8 cellular contexts compared by ENCODE assay signal in the genomic region with DNA sequence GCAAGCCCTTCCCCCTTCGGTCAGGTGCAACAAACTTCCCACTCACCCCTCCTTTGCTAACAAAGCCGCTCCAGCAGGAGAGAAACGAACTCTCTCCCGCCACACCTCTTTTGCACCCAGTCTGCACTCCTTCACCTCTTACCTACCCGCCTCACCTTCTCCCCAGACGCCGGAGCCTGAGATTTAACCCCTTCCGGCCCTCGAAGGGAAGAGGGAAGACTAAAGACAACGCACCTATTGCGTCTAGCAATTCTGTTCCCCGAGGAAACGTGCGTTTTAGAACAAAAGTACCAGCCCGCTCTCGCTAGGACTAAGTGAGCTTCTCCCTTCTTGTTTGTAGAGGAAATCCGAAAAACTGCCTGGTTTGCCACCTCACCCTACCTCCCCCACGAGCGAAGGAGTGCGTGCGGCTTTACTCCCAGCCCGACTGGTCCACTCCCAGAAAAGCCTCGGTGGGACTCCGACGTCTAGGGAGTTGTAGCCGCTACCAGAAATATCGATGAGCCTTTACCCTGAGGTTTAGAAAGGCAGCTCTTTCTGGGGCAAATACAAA. TPM values are rescaled to one million over a fixed set of nuclear protein-coding genes. Genes with fewer than 3 reads are reported as not detected.
DNase-seq lines count a peak whose midpoint lies in the region; ATAC-seq and TF ChIP-seq lines count a peak whose summit lies in the region.

No MANE protein-coding gene starts in this region.

- no peaks in the 10 kb centered on the region for H3K27me3 ChIP-seq in IMR-90 (ENCODE audit: control insufficient read depth, insufficient read depth, low read length)
- no peaks in the 10 kb centered on the region for H3K27me3 ChIP-seq in PC-3 (ENCODE audit: low read length)

- peak overlapping the region; percentile 83 for H3K18ac ChIP-seq in IMR-90 (ENCODE audit: low read depth, low read length)

- peak overlapping the region; percentile 94 to 100 (median 99) for H3K4me3 Mint-ChIP-seq in naive B cell
- peak overlapping the region; percentile 95 for H3K4me3 Mint-ChIP-seq in stimulated activated memory B cell treated with anti-CD40 and anti-IgM and Interleukin-4, amounts not matched to agents 10 μg/mL and 1 μg/mL and 100 μg/mL, for 72 hours

- H4K20me1 ChIP-seq in IMR-90 (ENCODE audit: insufficient read depth, low read length) (peaks cover 6% of the 10 kb centered on the region), PC-3 (ENCODE audit: low read length) (peaks cover 10% of the 10 kb centered on the region; the same call in 1 of the 2 replicates)

- H3F3A ChIP-seq in PC-3 (ENCODE audit: low read length, unreplicated experiment) = peaks cover 4% of the 10 kb centered on the region

- H3K27ac ChIP-seq in IMR-90 (ENCODE audit: insufficient read depth, low read length) (peak overlapping the region; percentile 83), PC-3 (ENCODE audit: low read length) (peak overlapping the region; percentile 97)

- H3K4me1 ChIP-seq in IMR-90 (ENCODE audit: control insufficient read depth, insufficient read depth, low read length) = no peaks in the 10 kb centered on the region; the same call in 1 of the 2 replicates
- H3K4me1 ChIP-seq in PC-3 (ENCODE audit: insufficient read depth, low read length) = peaks cover 37% of the 10 kb centered on the region

- H2AK9ac ChIP-seq in IMR-90 (replicated peaks; ENCODE audit: low read depth, low read length, poor library complexity) = peak overlapping the region; percentile 71

- peak overlapping the region; percentile 88 to 97 for H4K8ac ChIP-seq in IMR-90 (ENCODE audit: low read depth in 2 of 2, low read length in 2 of 2)

- peaks cover 8 to 38% (median 27%) of the 10 kb centered on the region in 3 donors for H3K4me1 Mint-ChIP-seq in naive B cell
- H3K4me1 Mint-ChIP-seq in stimulated activated memory B cell treated with anti-CD40 and anti-IgM and Interleukin-4, amounts not matched to agents 10 μg/mL and 1 μg/mL and 100 μg/mL, for 72 hours = peaks cover 40% of the 10 kb centered on the region

- H3K4me2 ChIP-seq in IMR-90 (ENCODE audit: low read depth, low read length) (peak overlapping the region; percentile 83), PC-3 (ENCODE audit: low read length) (peak overlapping the region; percentile 89)

- H2BK20ac ChIP-seq in IMR-90 (ENCODE audit: low read depth, low read length) = peak overlapping the region; percentile 45; the same call in 1 of the 2 replicates

- H3K79me1 ChIP-seq in IMR-90 (ENCODE audit: low read depth in 1 of 2, low read length in 2 of 2) = peaks cover 7 to 25% of the 10 kb centered on the region in 2 experiments; a peak in 3 of 4 replicates

- ATAC-seq in GM21529 (IDR thresholded peaks at IDR 0.05; ENCODE audit: unreplicated experiment) (peak; percentile 61), IMR-90 (ENCODE audit: low read depth) (peak; percentile 89), PC-3 (peak; percentile 58), naive B cell (ENCODE audit: low read depth in 2 of 2) (peak; percentile 64)
- peak; percentile 81 for ATAC-seq in stimulated activated memory B cell treated with anti-CD40 and anti-IgM and Interleukin-4, amounts not matched to agents 10 μg/mL and 1 μg/mL and 100 μg/mL, for 72 hours

- no peaks in the 10 kb centered on the region for H3K9me3 Mint-ChIP-seq in naive B cell
- H3K9me3 Mint-ChIP-seq in stimulated activated memory B cell treated with anti-CD40 and anti-IgM and Interleukin-4, amounts not matched to agents 10 μg/mL and 1 μg/mL and 100 μg/mL, for 72 hours = no peaks in the 10 kb centered on the region

- peak overlapping the region; percentile 89 for H3K23ac ChIP-seq in IMR-90 (ENCODE audit: low read depth, low read length)

- no peak for TF ChIP-seq CTCF in IMR-90 (conservative IDR thresholded peaks at IDR 0.05; ENCODE audit: low read depth, low read length)
- no peak for TF ChIP-seq CTCF in PC-3 (conservative IDR thresholded peaks at IDR 0.05; ENCODE audit: low read depth, low read length)

- H3K27me3 Mint-ChIP-seq in naive B cell = no peaks in the 10 kb centered on the region
- no peaks in the 10 kb centered on the region for H3K27me3 Mint-ChIP-seq in stimulated activated memory B cell treated with anti-CD40 and anti-IgM and Interleukin-4, amounts not matched to agents 10 μg/mL and 1 μg/mL and 100 μg/mL, for 72 hours

- H2AFZ ChIP-seq in IMR-90 (replicated peaks; ENCODE audit: low read length, poor library complexity) (peak overlapping the region; percentile 95), PC-3 (ENCODE audit: low read length) (peak overlapping the region; percentile 83)

- POLR2A ChIA-PET in IMR-90 (lab: Charles Lee; ENCODE audit: unreplicated experiment) = no interaction called here
- POLR2A ChIA-PET in PC-3 (lab: Charles Lee; ENCODE audit: unreplicated experiment) = interaction anchor here (0.6 kb wide), 1 partner anchor 252 kb away, joined by 15 read pairs; no protein-coding TSS in a partner anchor

- peak overlapping the region; percentile 87 for H3K14ac ChIP-seq in IMR-90 (replicated peaks; ENCODE audit: low read depth, low read length)

- H3K9me2 ChIP-seq in PC-3 (replicated peaks; ENCODE audit: low read length) = no peaks in the 10 kb centered on the region

- peaks cover 78% of the 10 kb centered on the region for H3K79me2 ChIP-seq in PC-3 (ENCODE audit: low read length)

- intact Hi-C loops in IMR-90 (cut with micrococcal nuclease) (loop anchor here (2.0 kb wide), 1 partner anchor 134 kb away; no protein-coding TSS in a partner anchor), PC-3 (cut with micrococcal nuclease) (loop anchor here (1.0 to 5.0 kb wide), 2 partner anchors 48 to 135 kb away; partner anchors contain the start of genes REL and SANBR)

- H3K9ac ChIP-seq in IMR-90 (ENCODE audit: low read depth, low read length) (peak overlapping the region; percentile 76), PC-3 (ENCODE audit: low read length) (peak overlapping the region; percentile 95)

- H3K4ac ChIP-seq in IMR-90 (ENCODE audit: low read depth, low read length) = peak overlapping the region; percentile 81

- WGBS in IMR-90 (ENCODE audit: extremely low coverage in 2 of 2, insufficient read length in 1 of 2), 2 experiments = 0% methylated on average over 9 of the region's 27 CpGs; no CpG with 5 or more reads in 1 of the 2 experiments

- TF ChIP-seq RAD21 in IMR-90 (IDR thresholded peaks at IDR 0.05; ENCODE audit: low read length) = no peak

- peak overlapping the region; percentile 92 for H2BK5ac ChIP-seq in IMR-90 (ENCODE audit: low read depth, low read length, poor library complexity, severe bottlenecking)

- no peaks in the 10 kb centered on the region for H3K9me3 ChIP-seq in IMR-90 (ENCODE audit: control insufficient read depth, insufficient read depth, low read length)
- no peaks in the 10 kb centered on the region for H3K9me3 ChIP-seq in PC-3 (ENCODE audit: low read length)

- H3K36me3 Mint-ChIP-seq in naive B cell = peaks cover 0 to 7% of the 10 kb centered on the region in 2 donors
- H3K36me3 Mint-ChIP-seq in stimulated activated memory B cell treated with anti-CD40 and anti-IgM and Interleukin-4, amounts not matched to agents 10 μg/mL and 1 μg/mL and 100 μg/mL, for 72 hours = peaks cover 13% of the 10 kb centered on the region

- H4K91ac ChIP-seq in IMR-90 (ENCODE audit: insufficient read depth, low read depth, low read length) = peak overlapping the region; percentile 97

- in situ Hi-C loops in IMR-90 (cut with MboI; ENCODE audit: low sequenced_read_pairs) = no loop called here

- TF ChIP-seq POLR2A in IMR-90 (IDR thresholded peaks at IDR 0.05; ENCODE audit: low read depth, low read length) = no peak; the same call in 1 of the 2 replicates

- CTCF ChIA-PET in IMR-90 (lab: Yijun Ruan, JAX) = interaction anchor here (0.6 kb wide), 1 partner anchor 308 kb away, joined by 4 read pairs; no protein-coding TSS in a partner anchor
- CTCF ChIA-PET in PC-3 (lab: Charles Lee) = no interaction called here

- H4K5ac ChIP-seq in IMR-90 (ENCODE audit: low read depth, low read length) = peak overlapping the region; percentile 72

- H2AK5ac ChIP-seq in IMR-90 (ENCODE audit: low read depth, low read length) = peak overlapping the region; percentile 37

- H3K9me1 ChIP-seq in IMR-90 (ENCODE audit: insufficient read depth, low read length) = no peaks in the 10 kb centered on the region; the same call in 1 of the 2 replicates

- peak overlapping the region; percentile 79 for H2BK120ac ChIP-seq in IMR-90 (ENCODE audit: low read depth, low read length)

- H3K36me3 ChIP-seq in IMR-90 (ENCODE audit: control insufficient read depth, insufficient read depth, low read length) (peaks cover 4% of the 10 kb centered on the region; the same call in 1 of the 2 replicates), PC-3 (ENCODE audit: low read depth, low read length) (peaks cover 8% of the 10 kb centered on the region)

- DNase-seq in DMS153 treated with DMSO at 0.1 percent for 48 hours (lab: John Stamatoyannopoulos, UW; ENCODE audit: unreplicated experiment) (peak; percentile 79), IMR-90 (peak; percentile 71), PC-3 (peak; percentile 91), fibroblast of gingiva (ENCODE audit: low read depth) (peak; percentile 54), naive B cell (peak; percentile 66)
- peak; percentile 87 to 88 for DNase-seq in activated T-cell treated with anti-CD3 and anti-CD28 coated beads, Interleukin-2, amount 50 U/mL, for 48 hours

- H3K4me3 ChIP-seq in IMR-90 (ENCODE audit: insufficient read depth, low read depth, low read length) (peak overlapping the region; percentile 66), PC-3 (ENCODE audit: low read length) (peak overlapping the region; percentile 95)

- dilution Hi-C loops in IMR-90 (cut with HindIII; ENCODE audit: low sequenced_read_pairs, unreplicated experiment) = no loop called here

- H2BK15ac ChIP-seq in IMR-90 (ENCODE audit: low read depth, low read length) = peak overlapping the region; percentile 90; the same call in 2 of the 3 replicates

- peak overlapping the region; percentile 94 to 98 (median 96) for H3K27ac Mint-ChIP-seq in naive B cell
- H3K27ac Mint-ChIP-seq in stimulated activated memory B cell treated with anti-CD40 and anti-IgM and Interleukin-4, amounts not matched to agents 10 μg/mL and 1 μg/mL and 100 μg/mL, for 72 hours = peak overlapping the region; percentile 92

- peak overlapping the region; percentile 92 for H3K56ac ChIP-seq in IMR-90 (ENCODE audit: extremely low read depth, insufficient read depth, low read length)

- BruUV-seq in IMR-90 (replicated peaks; lab: Mats Ljungman, UMichigan) (no TSS peak), PC-3 (replicated peaks; lab: Mats Ljungman, UMichigan) (no TSS peak)

RNA-seq across cellular contexts. Expression of gene PEX13, which starts 0.4 kb away (rescaled TPM):
- total RNA-seq in IMR-90 (2012; rRNA removed) (33.3 and 34.8 TPM in 2 replicates), PC-3 (2014; rRNA removed) (30.4 and 37.7 TPM in 2 replicates)
- polyA plus RNA-seq in IMR-90 (2012; rRNA removed) (11.4 and 12.1 TPM in 2 replicates), naive B cell (ENCODE audit: low read depth in 6 of 6) (10 to 100 TPM in 4 of 6 donors, 1 to 10 TPM in 2; 8.5 to 17.9 (median 10.6) TPM)
- 6.3 and 15.1 TPM in 2 replicates for polyA plus RNA-seq in IMR-90 (2012; cell fraction: cytosol; rRNA removed)
- polyA plus RNA-seq in IMR-90 (2012; cell fraction: nucleus; rRNA removed; ENCODE audit: low replicate concordance) = 4.4 and 6.6 TPM in 2 replicates

RNA-seq across cellular contexts. Expression of gene PUS10, which starts 1.0 kb away (rescaled TPM):
- 5.7 and 7.5 TPM in 2 replicates for total RNA-seq in IMR-90 (2012; rRNA removed)
- 3.4 and 4.4 TPM in 2 replicates for polyA plus RNA-seq in IMR-90 (2012; rRNA removed)
- 0.89 and 2.1 TPM in 2 replicates for polyA plus RNA-seq in IMR-90 (2012; cell fraction: cytosol; rRNA removed)
- 0.92 and 5.5 TPM in 2 replicates for polyA plus RNA-seq in IMR-90 (2012; cell fraction: nucleus; rRNA removed; ENCODE audit: low replicate concordance)
- total RNA-seq in PC-3 (2014; rRNA removed) = 3.6 and 3.7 TPM in 2 replicates
- 1 to 10 TPM; 3.4 to 8.6 (median 4.8) TPM for polyA plus RNA-seq in naive B cell (ENCODE audit: low read depth in 6 of 6)

RNA-seq across cellular contexts. Expression of gene SANBR, which starts 48.6 kb away (rescaled TPM):
- total RNA-seq in IMR-90 (2012; rRNA removed) (3.8 and 5.8 TPM in 2 replicates), PC-3 (2014; rRNA removed) (4.8 and 6.1 TPM in 2 replicates)
- polyA plus RNA-seq in IMR-90 (2012; rRNA removed) (2.7 and 3.3 TPM in 2 replicates), naive B cell (ENCODE audit: low read depth in 6 of 6) (1 to 10 TPM in 4 of 6 donors, under 1 TPM in 1, not detected in 1; 0.66 to 4.4 (median 1.3) TPM)
- 0.57 and 1.3 TPM in 2 replicates for polyA plus RNA-seq in IMR-90 (2012; cell fraction: cytosol; rRNA removed)
- polyA plus RNA-seq in IMR-90 (2012; cell fraction: nucleus; rRNA removed; ENCODE audit: low replicate concordance) = 0.95 and 4.2 TPM in 2 replicates

Comparison
In these comparisons a context has a peak if more than half of its experiments do, and no peak if none do; other contexts are left out.
1. Peak in every context shown above with its lines: DNase-seq, ATAC-seq, H3K4me3 ChIP-seq and H3K27ac ChIP-seq.